In the genomic region with DNA sequence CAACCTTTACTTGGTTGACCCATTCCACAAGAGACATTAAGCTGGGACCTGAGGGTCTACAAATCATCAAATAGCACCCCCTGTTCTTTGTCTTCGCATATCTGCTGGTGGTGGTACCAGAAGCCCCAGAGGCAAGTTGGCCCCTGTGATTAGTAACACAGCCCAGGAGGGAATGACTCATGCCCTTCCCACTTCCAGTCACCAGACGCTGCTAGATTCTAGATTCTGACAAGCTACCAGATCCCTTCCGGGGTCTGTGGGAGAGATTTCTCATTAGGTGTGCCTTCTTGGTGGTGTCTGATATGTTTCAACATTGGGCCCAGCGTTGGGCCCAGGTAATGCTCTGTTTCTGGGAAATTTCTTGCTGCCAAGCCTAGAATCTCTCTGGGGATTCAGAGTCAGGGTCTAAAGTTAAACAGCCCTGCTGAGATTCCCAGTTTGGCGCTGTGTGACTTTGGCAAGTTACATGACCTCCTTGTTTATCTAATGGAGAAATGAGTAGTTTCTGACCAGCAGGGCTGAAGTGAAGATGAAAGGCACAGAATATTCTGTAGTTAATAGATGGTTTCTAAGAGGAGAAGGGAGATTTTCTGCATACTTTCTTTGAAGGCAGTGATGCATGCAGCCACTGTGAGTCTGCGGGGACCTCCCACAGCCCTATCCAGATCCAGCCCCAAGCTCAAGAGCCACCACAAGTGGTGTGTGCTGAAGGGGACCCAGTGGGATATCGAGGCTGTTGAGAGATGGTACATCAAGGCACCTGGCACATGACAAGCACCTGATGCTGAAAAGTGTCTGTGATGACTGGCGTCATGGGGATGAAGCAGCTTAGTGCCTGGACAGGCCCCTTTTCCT, we compare ENCODE assay signal across 8 cellular contexts. TPM values are rescaled to one million over a fixed set of nuclear protein-coding genes. Genes with fewer than 3 reads are reported as not detected.
DNase-seq lines count a peak whose midpoint lies in the region; ATAC-seq and TF ChIP-seq lines count a peak whose summit lies in the region.

No MANE protein-coding gene starts in this region.

- no peaks in the 10 kb centered on the region for H3K27me3 Mint-ChIP-seq in CD4-positive, alpha-beta memory T cell

- CTCF ChIA-PET in CD4-positive, alpha-beta memory T cell (lab: Charles Lee; ENCODE audit: partially characterized antibody): interaction anchor here (1.1 to 1.6 kb wide), 2 partner anchors 34 to 56 kb away, joined by 5 to 7 read pairs; no protein-coding TSS in a partner anchor

- peaks cover 24 to 66% (median 48%) of the 10 kb centered on the region in 4 donors for H3K4me1 Mint-ChIP-seq in CD4-positive, alpha-beta memory T cell

- H3K4me1 ChIP-seq in CD4-positive, alpha-beta memory T cell (ENCODE audit: insufficient read depth, low read length): peaks cover 58% of the 10 kb centered on the region
- peaks cover 23% of the 10 kb centered on the region for H3K4me1 ChIP-seq in hepatocyte (ENCODE audit: insufficient read depth)

- H2AFZ ChIP-seq in hepatocyte: no peak overlapping the region

- no peak overlapping the region for H3K4me3 ChIP-seq in CD4-positive, alpha-beta memory T cell (ENCODE audit: low read length in 2 of 2)
- no peak overlapping the region for H3K4me3 ChIP-seq in hepatocyte

- intact Hi-C loops in CD4-positive, alpha-beta memory T cell (cut with micrococcal nuclease): no loop called here

- no peaks in the 10 kb centered on the region for H3K79me2 ChIP-seq in hepatocyte

- no peaks in the 10 kb centered on the region for H3K27me3 ChIP-seq in CD4-positive, alpha-beta memory T cell (ENCODE audit: insufficient read depth, low read length)
- H3K27me3 ChIP-seq in hepatocyte: no peaks in the 10 kb centered on the region

- peak in 1 of 5 donors; percentile 75 for DNase-seq in CD4-positive, alpha-beta memory T cell
- DNase-seq in NCI-H226 (peak; percentile 78), hepatocyte (ENCODE audit: low spot score) (peak; percentile 84), NCI-H1092 (lab: John Stamatoyannopoulos, UW) (no peak)
- DNase-seq in activated effector memory CD4-positive, alpha-beta T cell treated with Interleukin-2 at 50 U/mL for 16 hours: peak; percentile 21
- peak; percentile 38 for DNase-seq in stimulated activated CD8-positive, alpha-beta memory T cell treated with anti-CD3 and anti-CD28 coated beads, Interleukin-15, amount 100 ng/mL, for 1 hour (ENCODE audit: low read depth)
- DNase-seq in NK-92 treated with Interleukin-12 subunit alpha and Interleukin-12 subunit beta, amount 100 ng/mL, for 24 hours (lab: John Stamatoyannopoulos, UW): no peak

- peaks cover 28 to 58% of the 10 kb centered on the region in 2 donors for H3K36me3 Mint-ChIP-seq in CD4-positive, alpha-beta memory T cell

- peaks cover 38% of the 10 kb centered on the region for H3K36me3 ChIP-seq in CD4-positive, alpha-beta memory T cell (ENCODE audit: insufficient read depth, low read length)
- no peaks in the 10 kb centered on the region for H3K36me3 ChIP-seq in hepatocyte (replicated peaks; ENCODE audit: insufficient read depth, low read depth)

- ATAC-seq in GM21786 (IDR thresholded peaks at IDR 0.05; ENCODE audit: unreplicated experiment): peak; percentile 45

- POLR2A ChIA-PET in CD4-positive, alpha-beta memory T cell (lab: Charles Lee; ENCODE audit: partially characterized antibody): interaction anchor here (0.7 to 7.3 kb wide), 8 partner anchors 10 to 377 kb away, joined by 3 to 129 read pairs (median 4); a partner anchor contains a TSS

- no peaks in the 10 kb centered on the region for H3K9me2 ChIP-seq in hepatocyte (replicated peaks; ENCODE audit: insufficient read depth)

- H4K20me1 ChIP-seq in hepatocyte (ENCODE audit: insufficient read depth, poor library complexity, severe bottlenecking): no peaks in the 10 kb centered on the region

- peak overlapping the region; percentile 32 to 86 (median 73) for H3K4me3 Mint-ChIP-seq in CD4-positive, alpha-beta memory T cell

- no peaks in the 10 kb centered on the region for H3K9me3 ChIP-seq in CD4-positive, alpha-beta memory T cell (ENCODE audit: control insufficient read depth in 1 of 2, low read length in 2 of 2)
- H3K9me3 ChIP-seq in hepatocyte (ENCODE audit: low read depth): no peaks in the 10 kb centered on the region

- H3K4me2 ChIP-seq in hepatocyte: peak overlapping the region; percentile 28

- WGBS in hepatocyte (ENCODE audit: low lambda C conversion rate, missing lambda C conversion rate): 45% methylated on average over 8 of the region's 8 CpGs

- no peaks in the 10 kb centered on the region for H3K9me3 Mint-ChIP-seq in CD4-positive, alpha-beta memory T cell

- TF ChIP-seq CTCF in hepatocyte (IDR thresholded peaks at IDR 0.05; ENCODE audit: poor library complexity): no peak

- H3K27ac Mint-ChIP-seq in CD4-positive, alpha-beta memory T cell: peak overlapping the region; percentile 53 to 100 (median 86)

- H3K27ac ChIP-seq in CD4-positive, alpha-beta memory T cell (ENCODE audit: low read depth, low read length): peak overlapping the region; percentile 12
- peak overlapping the region; percentile 86 for H3K27ac ChIP-seq in hepatocyte

RNA-seq across cellular contexts. Expression of a gene that starts 3.9 kb away (rescaled TPM):
- total RNA-seq in CD4-positive, alpha-beta memory T cell: 100 to 1,000 TPM in 1 of 2 experiments, 10 to 100 TPM in 1; 95.0 to 101 TPM
- polyA plus RNA-seq in CD4-positive, alpha-beta memory T cell: 100 to 1,000 TPM; 118 to 127 TPM
- total RNA-seq in hepatocyte: 1.8 and 7.7 TPM in 2 replicates
- 10.1 and 15.2 TPM in 2 replicates for polyA plus RNA-seq in hepatocyte

RNA-seq across cellular contexts. Expression of a gene that starts 38.4 kb away (rescaled TPM):
- 100 to 1,000 TPM; 523 to 560 TPM for total RNA-seq in CD4-positive, alpha-beta memory T cell
- 1,000 to 10,000 TPM; 1,629 to 1,970 TPM for polyA plus RNA-seq in CD4-positive, alpha-beta memory T cell
- total RNA-seq in hepatocyte: 1,250 and 1,335 TPM in 2 replicates
- 2,041 and 2,117 TPM in 2 replicates for polyA plus RNA-seq in hepatocyte

Comparison
In these comparisons a context has a peak if more than half of its experiments do, and no peak if none do; other contexts are left out.
1. DNase-seq: peak in NCI-H226 (single experiment), activated effector memory CD4-positive, alpha-beta T cell treated with Interleukin-2 at 50 U/mL for 16 hours (single experiment), hepatocyte (single experiment) and stimulated activated CD8-positive, alpha-beta memory T cell treated with anti-CD3 and anti-CD28 coated beads, Interleukin-15, amount 100 ng/mL, for 1 hour (single experiment); none in NK-92 treated with Interleukin-12 subunit alpha and Interleukin-12 subunit beta, amount 100 ng/mL, for 24 hours (single experiment) and NCI-H1092 (single experiment).
2. RNA of a gene that starts 3.9 kb away (total RNA-seq): 95.0 to 101 TPM in CD4-positive, alpha-beta memory T cell; 1.8 to 7.7 TPM in hepatocyte; every median in the first group is over 10 times any median in the second.